Comparison of ENCODE assay signal across 1 cellular context in genomic region chr6:44127186-44128019, GRCh38.
TF ChIP-seq lines count a peak whose summit lies in the region.

Gene MRPL14, minus strand, starts transcription at chr6:44127452. Its CDS starts 10,841 bp downstream, at chr6:44116611.
Gene TMEM63B, plus strand, starts transcription at chr6:44127554. Its CDS starts 7,031 bp downstream, at chr6:44134585.

TF ChIP-seq in HepG2, 621 proteins besides CTCF, POLR2A, EP300 and RAD21 (continued from another document and continues in another):
- TF ChIP-seq KDM1A (CRISPR knock-in tag; IDR thresholded peaks at IDR 0.05) (no peak), ZNF484 (CRISPR knock-in tag; IDR thresholded peaks at IDR 0.05; ENCODE audit: borderline replicate concordance, low read depth) (no peak), DDIT3 (CRISPR knock-in tag; IDR thresholded peaks at IDR 0.05) (no peak), TAF15 (IDR thresholded peaks at IDR 0.05; ENCODE audit: low read depth, low read length, poor library complexity, severe bottlenecking) (no peak), ZFP82 (CRISPR knock-in tag; IDR thresholded peaks at IDR 0.05; ENCODE audit: borderline replicate concordance) (no peak), ZFP90 (CRISPR knock-in tag; IDR thresholded peaks at IDR 0.05; ENCODE audit: borderline replicate concordance) (no peak), SP2 (CRISPR knock-in tag; IDR thresholded peaks at IDR 0.05) (no peak; the same call in 1 of the 2 replicates), MTERF4 (CRISPR knock-in tag; IDR thresholded peaks at IDR 0.05) (no peak), CEBPG (CRISPR knock-in tag; IDR thresholded peaks at IDR 0.05) (no peak), SIN3A (IDR thresholded peaks at IDR 0.05; ENCODE audit: borderline replicate concordance, low read depth, low read length) (no peak), ZNF30 (CRISPR knock-in tag; IDR thresholded peaks at IDR 0.05) (no peak), HNF1B (CRISPR knock-in tag; IDR thresholded peaks at IDR 0.05) (no peak), SMYD3 (CRISPR knock-in tag; IDR thresholded peaks at IDR 0.05) (no peak), ZBTB7A (CRISPR knock-in tag; IDR thresholded peaks at IDR 0.05) (no peak), ATF2 (CRISPR knock-in tag; IDR thresholded peaks at IDR 0.05) (no peak), ZNF777 (CRISPR knock-in tag; IDR thresholded peaks at IDR 0.05) (peak; percentile 69), ZNF256 (CRISPR knock-in tag; conservative IDR thresholded peaks at IDR 0.05) (no peak), IKZF1 (IDR thresholded peaks at IDR 0.05) (no peak), ZBED4 (CRISPR knock-in tag; IDR thresholded peaks at IDR 0.05; ENCODE audit: borderline replicate concordance) (no peak), ZNF460 (CRISPR knock-in tag; IDR thresholded peaks at IDR 0.05; ENCODE audit: borderline replicate concordance) (no peak), JUNB (CRISPR knock-in tag; IDR thresholded peaks at IDR 0.05; ENCODE audit: borderline replicate concordance) (no peak), TOE1 (CRISPR knock-in tag; IDR thresholded peaks at IDR 0.05) (no peak), CSRNP2 (CRISPR knock-in tag; conservative IDR thresholded peaks at IDR 0.05; ENCODE audit: low read depth) (no peak), KLF11 (CRISPR knock-in tag; IDR thresholded peaks at IDR 0.05) (no peak), IKZF4 (CRISPR knock-in tag; IDR thresholded peaks at IDR 0.05; ENCODE audit: borderline replicate concordance, low read depth, not compliant biosample characterization) (peak; percentile 88), EED (CRISPR knock-in tag; IDR thresholded peaks at IDR 0.05) (no peak), ZFP36L2 (CRISPR knock-in tag; IDR thresholded peaks at IDR 0.05) (no peak), ZNF652 (CRISPR knock-in tag; IDR thresholded peaks at IDR 0.05; ENCODE audit: borderline replicate concordance, low read depth) (no peak), HOXA5 (CRISPR knock-in tag; IDR thresholded peaks at IDR 0.05) (no peak), LCORL (IDR thresholded peaks at IDR 0.05) (no peak), LCORL (CRISPR knock-in tag; IDR thresholded peaks at IDR 0.05) (0 out of 2 replicates have a peak, but pooled peaks have one; percentile 3), ZSCAN25 (CRISPR knock-in tag; IDR thresholded peaks at IDR 0.05) (no peak), FOXP4 (CRISPR knock-in tag; IDR thresholded peaks at IDR 0.05) (peak; percentile 23; the same call in 1 of the 2 replicates), TMF1 (CRISPR knock-in tag; IDR thresholded peaks at IDR 0.05; ENCODE audit: low read depth) (peak; percentile 4; the same call in 1 of the 2 replicates), GLMP (CRISPR knock-in tag; IDR thresholded peaks at IDR 0.05; ENCODE audit: borderline replicate concordance) (no peak), PRPF4 (IDR thresholded peaks at IDR 0.05; ENCODE audit: low read depth, low read length, poor library complexity, severe bottlenecking) (no peak), KLF12 (CRISPR knock-in tag; IDR thresholded peaks at IDR 0.05; ENCODE audit: borderline replicate concordance) (no peak), MTA1 (CRISPR knock-in tag; IDR thresholded peaks at IDR 0.05; ENCODE audit: borderline replicate concordance) (no peak), MATR3 (CRISPR knock-in tag; IDR thresholded peaks at IDR 0.05) (no peak), BRCA1 (CRISPR knock-in tag; IDR thresholded peaks at IDR 0.05) (no peak), HMG20A (CRISPR knock-in tag; IDR thresholded peaks at IDR 0.05; ENCODE audit: borderline replicate concordance) (no peak), UBTF (CRISPR knock-in tag; IDR thresholded peaks at IDR 0.05) (no peak), SRY (CRISPR knock-in tag; IDR thresholded peaks at IDR 0.05) (peak; percentile 13; the same call in 1 of the 2 replicates), ELK4 (CRISPR knock-in tag; IDR thresholded peaks at IDR 0.05; ENCODE audit: borderline replicate concordance) (no peak), NR3C1 (CRISPR knock-in tag; IDR thresholded peaks at IDR 0.05) (no peak), GABPB1 (CRISPR knock-in tag; IDR thresholded peaks at IDR 0.05) (peak; percentile 55; the same call in 1 of the 2 replicates), ZSCAN30 (CRISPR knock-in tag; IDR thresholded peaks at IDR 0.05) (no peak), ZNF597 (CRISPR knock-in tag; IDR thresholded peaks at IDR 0.05) (no peak), ZKSCAN5 (CRISPR knock-in tag; IDR thresholded peaks at IDR 0.05) (no peak), ZNF780A (CRISPR knock-in tag; IDR thresholded peaks at IDR 0.05) (no peak), ZC3H13 (CRISPR knock-in tag; IDR thresholded peaks at IDR 0.05) (no peak), ZNF879 (CRISPR knock-in tag; IDR thresholded peaks at IDR 0.05) (no peak), TARDBP (CRISPR knock-in tag; IDR thresholded peaks at IDR 0.05) (no peak)
